Comparison of ENCODE assay signal across 24 cellular contexts in the genomic region with DNA sequence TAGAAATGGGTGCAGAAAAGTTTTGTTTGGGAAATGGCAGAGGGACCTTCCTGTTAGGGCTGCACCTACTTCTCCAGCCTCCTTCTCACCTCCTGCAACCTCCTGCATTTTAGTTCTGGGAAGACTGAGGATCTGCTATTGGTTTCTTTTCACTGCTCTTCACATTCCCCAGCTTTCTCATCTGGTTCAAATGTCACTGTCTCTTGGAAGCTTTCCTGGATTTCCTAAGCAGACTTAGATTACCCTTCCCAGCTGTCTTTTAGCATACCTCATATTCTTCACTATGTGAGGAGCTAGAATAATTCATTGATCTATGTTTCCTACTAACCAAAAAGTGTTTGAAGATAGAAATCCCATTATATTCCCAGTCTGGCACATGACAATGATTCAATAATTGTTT.
DNase-seq lines count a peak whose midpoint lies in the region; ATAC-seq, FAIRE-seq and TF ChIP-seq lines count a peak whose summit lies in the region.
"Had no signal": no experiment of that assay in that cellular context is flagged by ENCODE, and none has a peak within 500 bp of the region (broad histone marks: within the 10 kb centered on the region; RNA-seq: fewer than 3 reads in every experiment).

No MANE protein-coding gene starts in this region.

- H3K27me3 Mint-ChIP-seq in CD8-positive, alpha-beta T cell (ENCODE audit: low read depth): no peaks in the 10 kb centered on the region

- peaks cover 0 to 31% of the 10 kb centered on the region in 2 donors for H3K4me1 ChIP-seq in right atrium auricular region
- H3K4me1 ChIP-seq in fibroblast of lung (ENCODE audit: control insufficient read depth, extremely low read depth, insufficient read depth, low read length): peaks cover 2% of the 10 kb centered on the region
- H3K4me1 ChIP-seq in CD8-positive, alpha-beta T cell (ENCODE audit: insufficient read depth, low read length): no peaks in the 10 kb centered on the region
- H3K4me1 ChIP-seq in small intestine (ENCODE audit: control insufficient read depth in 2 of 2, insufficient read depth in 1 of 2, low read depth in 1 of 2, low read length in 1 of 2): no peaks in the 10 kb centered on the region

- no peaks in the 10 kb centered on the region for H3K36me3 Mint-ChIP-seq in CD8-positive, alpha-beta T cell
- H3K36me3 Mint-ChIP-seq: CD14-positive monocyte had no signal

- no peak for DNase-seq in right atrium auricular region (ENCODE audit: low spot score)
- DNase-seq in left ventricle myocardium superior: no peak
- peak in 1 of 2 donors; percentile 37 for DNase-seq in fibroblast of lung (ENCODE audit: low read depth in 2 of 2)
- DNase-seq in myocyte (ENCODE audit: low read depth): peak; percentile 36
- DNase-seq in CD8-positive, alpha-beta T cell: no peak
- DNase-seq in GM10248 (ENCODE audit: extremely low spot score): no peak
- DNase-seq in small intestine: no peak
- DNase-seq: HFFc6; NCI-H1105; NCI-H2029 treated with DMSO at 0.1 percent for 48 hours; NCI-H226; NCI-H524; NCI-H774; NK-92 treated with Interleukin-12 subunit alpha and Interleukin-12 subunit beta, amount 100 ng/mL, for 24 hours; SHP77 treated with DMSO at 0.1 percent for 48 hours had no signal

- H3K4me2 ChIP-seq in fibroblast of lung (ENCODE audit: extremely low read depth, insufficient read depth, low read length): peak overlapping the region; percentile 59
- H3K4me2 ChIP-seq: KMS-11 had no signal

- no peak for FAIRE-seq in small intestine (lab: Jason Lieb, UNC)
- FAIRE-seq: A204.1, GM12878, H54 had no signal

- H3K9me3 ChIP-seq in right atrium auricular region: no peaks in the 10 kb centered on the region
- no peaks in the 10 kb centered on the region for H3K9me3 ChIP-seq in fibroblast of lung (ENCODE audit: control insufficient read depth, insufficient read depth, low read depth, low read length)
- no peaks in the 10 kb centered on the region for H3K9me3 ChIP-seq in CD8-positive, alpha-beta T cell (ENCODE audit: low read length)
- no peaks in the 10 kb centered on the region for H3K9me3 ChIP-seq in small intestine (ENCODE audit: control insufficient read depth, low read depth)

- H3K9me3 Mint-ChIP-seq in CD8-positive, alpha-beta T cell: no peaks in the 10 kb centered on the region

- peak overlapping the region; percentile 64 to 90 for H3K27ac ChIP-seq in right atrium auricular region
- no peak overlapping the region for H3K27ac ChIP-seq in fibroblast of lung (ENCODE audit: insufficient read depth, low read length)
- H3K27ac ChIP-seq in CD8-positive, alpha-beta T cell (ENCODE audit: low read depth, low read length): no peak overlapping the region
- H3K27ac ChIP-seq in small intestine (ENCODE audit: low read depth in 1 of 2, low read length in 1 of 2): no peak overlapping the region
- H3K27ac ChIP-seq: KMS-11, RWPE1, SK-N-MC had no signal

- H4K20me1 ChIP-seq in fibroblast of lung (ENCODE audit: control insufficient read depth, extremely low read depth, insufficient read depth, low read length): no peaks in the 10 kb centered on the region

- ATAC-seq in left ventricle myocardium superior: no peak
- no peak for ATAC-seq in CD8-positive, alpha-beta T cell
- ATAC-seq in GM19452 (IDR thresholded peaks at IDR 0.05; ENCODE audit: unreplicated experiment): no peak
- ATAC-seq: GM12878 had no signal

- no peaks in the 10 kb centered on the region for H3K79me2 ChIP-seq in fibroblast of lung (ENCODE audit: control insufficient read depth, insufficient read depth, low read length)

- no peak overlapping the region for H3K4me3 ChIP-seq in right atrium auricular region
- no peak overlapping the region for H3K4me3 ChIP-seq in fibroblast of lung (replicated peaks in 1 of 4; ENCODE audit: control extremely low read depth in 1 of 4, insufficient read depth in 1 of 4, low read depth in 3 of 4, low read length in 4 of 4)
- H3K4me3 ChIP-seq in CD8-positive, alpha-beta T cell (ENCODE audit: low read depth, low read length): no peak overlapping the region
- no peak overlapping the region for H3K4me3 ChIP-seq in small intestine (ENCODE audit: low read depth in 1 of 2, low read length in 2 of 2)
- H3K4me3 ChIP-seq: GM12878, SK-N-MC had no signal

- H3K27ac Mint-ChIP-seq in CD8-positive, alpha-beta T cell: no peak overlapping the region
- H3K27ac Mint-ChIP-seq: B cell, CD14-positive monocyte, HFFc6 had no signal

- H3K9ac ChIP-seq in fibroblast of lung (ENCODE audit: insufficient read depth, low read length): no peak overlapping the region
- H3K9ac ChIP-seq: KMS-11 had no signal

- intact Hi-C loops in left ventricle myocardium superior (cut with micrococcal nuclease): no loop called here
- intact Hi-C loops in CD8-positive, alpha-beta T cell (cut with DNase I, micrococcal nuclease): no loop called here

- no peak overlapping the region for H3K4me3 Mint-ChIP-seq in CD8-positive, alpha-beta T cell
- H3K4me3 Mint-ChIP-seq: B cell, CD14-positive monocyte, HFFc6 had no signal

- CTCF ChIA-PET in CD8-positive, alpha-beta T cell (lab: Charles Lee): no interaction called here
- CTCF ChIA-PET in GM10248 (lab: Yijun Ruan, JAX): no interaction called here

- H2AFZ ChIP-seq in fibroblast of lung (ENCODE audit: low read length): no peak overlapping the region

- no peaks in the 10 kb centered on the region for H3K27me3 ChIP-seq in right atrium auricular region
- H3K27me3 ChIP-seq in fibroblast of lung (ENCODE audit: control insufficient read depth, insufficient read depth, low read length): no peaks in the 10 kb centered on the region
- no peaks in the 10 kb centered on the region for H3K27me3 ChIP-seq in CD8-positive, alpha-beta T cell (ENCODE audit: insufficient read depth, low read length)
- H3K27me3 ChIP-seq in small intestine (ENCODE audit: control insufficient read depth in 2 of 2, insufficient read depth in 2 of 2, low read length in 2 of 2): no peaks in the 10 kb centered on the region

- no peak for TF ChIP-seq CTCF in right atrium auricular region (IDR thresholded peaks at IDR 0.05)
- TF ChIP-seq CTCF in fibroblast of lung (conservative IDR thresholded peaks at IDR 0.05 in 1 of 2, IDR thresholded peaks at IDR 0.05 in 1 of 2; ENCODE audit: low read depth in 1 of 2, low read length in 2 of 2): no peak
- no peak for TF ChIP-seq CTCF in CD8-positive, alpha-beta T cell (IDR thresholded peaks at IDR 0.05)
- no peak for TF ChIP-seq CTCF in GM10248 (IDR thresholded peaks at IDR 0.05; ENCODE audit: control extremely low read depth, extremely low read depth, low read depth, missing control alignments)

- POLR2A ChIA-PET in CD8-positive, alpha-beta T cell (lab: Charles Lee): no interaction called here
- POLR2A ChIA-PET in GM10248 (lab: Yijun Ruan, JAX): no interaction called here

- no peaks in the 10 kb centered on the region for H3K4me1 Mint-ChIP-seq in CD8-positive, alpha-beta T cell (ENCODE audit: low read depth)

- no peaks in the 10 kb centered on the region for H3K36me3 ChIP-seq in right atrium auricular region
- H3K36me3 ChIP-seq in fibroblast of lung (ENCODE audit: control insufficient read depth, insufficient read depth, low read length): no peaks in the 10 kb centered on the region
- no peaks in the 10 kb centered on the region for H3K36me3 ChIP-seq in CD8-positive, alpha-beta T cell (ENCODE audit: insufficient read depth, low read length)
- no peaks in the 10 kb centered on the region for H3K36me3 ChIP-seq in small intestine (ENCODE audit: control insufficient read depth in 2 of 2, insufficient read depth in 2 of 2, low read length in 2 of 2)

Comparison
In these comparisons a context has a peak if more than half of its experiments do, and no peak if none do; other contexts are left out.
1. H3K27ac ChIP-seq: peak in right atrium auricular region (2 of 2); none in fibroblast of lung (single experiment), CD8-positive, alpha-beta T cell (single experiment) and small intestine (0 of 2).